ENCODE assay signal across 18 cellular contexts in the genomic region with DNA sequence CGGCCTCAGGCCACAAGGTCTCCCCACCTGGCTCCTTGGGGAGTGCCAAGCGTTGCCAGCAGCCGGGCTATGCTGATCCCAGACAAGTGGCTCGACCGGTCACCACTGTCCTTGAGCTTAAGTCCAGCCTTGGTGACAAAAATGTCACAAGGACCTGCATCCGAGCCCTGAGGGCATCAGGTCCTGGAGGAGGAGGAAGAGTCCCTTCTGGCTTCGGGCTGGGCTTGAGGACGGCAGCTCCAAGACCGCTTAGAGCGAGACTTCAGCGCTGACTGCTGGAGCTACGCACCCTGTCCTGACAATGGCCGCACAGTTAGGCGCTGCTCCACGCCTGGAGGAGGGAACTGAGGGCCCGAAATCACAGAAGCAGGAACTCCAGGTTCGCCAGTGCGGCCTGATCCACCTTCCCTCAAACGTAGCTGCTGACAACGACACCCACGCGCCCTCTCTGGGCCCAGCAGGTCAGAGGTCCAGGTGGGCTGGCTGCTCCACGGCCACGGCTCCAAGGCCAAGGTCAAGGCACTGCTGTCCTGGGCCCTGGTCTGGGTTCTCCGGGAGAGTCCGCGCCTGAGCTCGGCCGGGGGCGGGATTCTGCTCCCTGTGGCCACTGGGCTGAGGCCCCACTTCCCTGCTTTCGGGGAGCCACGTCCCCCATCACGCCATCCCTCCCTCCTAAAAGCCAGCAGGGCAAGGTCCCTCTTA. TPM values are rescaled to one million over a fixed set of nuclear protein-coding genes. Genes with fewer than 3 reads are reported as not detected.
DNase-seq lines count a peak whose midpoint lies in the region; ATAC-seq and TF ChIP-seq lines count a peak whose summit lies in the region.
"Had no signal": no experiment of that assay in that cellular context is flagged by ENCODE, and none has a peak within 500 bp of the region (broad histone marks: within the 10 kb centered on the region; RNA-seq: fewer than 3 reads in every experiment).

No MANE protein-coding gene starts in this region.

- H3K27me3 ChIP-seq in ACC112 (ENCODE audit: insufficient read depth, low read length) (no peaks in the 10 kb centered on the region), iPS-15b (ENCODE audit: control insufficient read depth, insufficient read depth, low read length) (no peaks in the 10 kb centered on the region)
- H3K27me3 ChIP-seq: colonic mucosa had no signal

- CTCF ChIA-PET in RWPE1 (lab: Yijun Ruan, JAX): interaction anchor here (0.7 to 2.0 kb wide), 2 partner anchors 9 to 54 kb away, joined by 4 to 5 read pairs; no protein-coding TSS in a partner anchor

- H2AFZ ChIP-seq in ACC112 (ENCODE audit: low read length, unreplicated experiment): no peak overlapping the region
- H2AFZ ChIP-seq: parathyroid adenoma had no signal

- peak overlapping the region; percentile 27 for H3K27ac Mint-ChIP-seq in osteocyte (ENCODE audit: unreplicated experiment)
- H3K27ac Mint-ChIP-seq: CD8-positive, alpha-beta T cell; stimulated activated naive B cell treated with anti-CD40 and anti-IgM and Interleukin-4, amounts not matched to agents 10 μg/mL and 1 μg/mL and 100 μg/mL, for 72 hours had no signal

- H3K9me3 ChIP-seq in iPS-15b (ENCODE audit: control insufficient read depth, insufficient read depth, low read length): no peaks in the 10 kb centered on the region
- H3K9me3 ChIP-seq: colonic mucosa had no signal

- no peak for TF ChIP-seq CTCF in RWPE1 (conservative IDR thresholded peaks at IDR 0.05; ENCODE audit: low read depth)
- TF ChIP-seq CTCF in osteocyte (IDR thresholded peaks at IDR 0.05): no peak

- H3K9me3 Mint-ChIP-seq in osteocyte (ENCODE audit: unreplicated experiment): no peaks in the 10 kb centered on the region
- H3K9me3 Mint-ChIP-seq: CD8-positive, alpha-beta T cell; stimulated activated naive B cell treated with anti-CD40 and anti-IgM and Interleukin-4, amounts not matched to agents 10 μg/mL and 1 μg/mL and 100 μg/mL, for 72 hours had no signal

- no peak for DNase-seq in RWPE1 (ENCODE audit: low spot score)
- peak; percentile 83 for DNase-seq in osteocyte (ENCODE audit: extremely low spot score, unreplicated experiment)
- no peak for DNase-seq in effector CD4-positive, alpha-beta T cell
- no peak for DNase-seq in T-helper 1 cell
- DNase-seq: activated effector memory CD4-positive, alpha-beta T cell treated with anti-CD3 and anti-CD28 coated beads, Interleukin-2, amount 50 U/mL, for 16 hours; colonic mucosa; glutamatergic neuron; NCI-H1436 treated with DMSO at 0.1 percent for 48 hours; NCI-H2227 treated with DMSO at 0.1 percent for 48 hours; SIG-M5; stimulated activated naive B cell treated with anti-CD40 and anti-IgM and Interleukin-4, amounts not matched to agents 10 μg/mL and 1 μg/mL and 100 μg/mL, for 72 hours; T-helper 2 cell had no signal

- H3K27me3 Mint-ChIP-seq in osteocyte (ENCODE audit: unreplicated experiment): no peaks in the 10 kb centered on the region
- H3K27me3 Mint-ChIP-seq: stimulated activated naive B cell treated with anti-CD40 and anti-IgM and Interleukin-4, amounts not matched to agents 10 μg/mL and 1 μg/mL and 100 μg/mL, for 72 hours had no signal

- peaks cover 5% of the 10 kb centered on the region; the same call in 1 of the 2 replicates for H3K36me3 ChIP-seq in ACC112 (ENCODE audit: insufficient read depth, low read length)
- H3K36me3 ChIP-seq in iPS-15b (ENCODE audit: control insufficient read depth, insufficient read depth, low read length): peaks cover 3% of the 10 kb centered on the region
- H3K36me3 ChIP-seq: colonic mucosa had no signal

- peaks cover 39% of the 10 kb centered on the region for H3K4me1 Mint-ChIP-seq in osteocyte (ENCODE audit: unreplicated experiment)

- no peak for ATAC-seq in HG02571 (IDR thresholded peaks at IDR 0.05; ENCODE audit: unreplicated experiment)
- no peak for ATAC-seq in HG02885 (IDR thresholded peaks at IDR 0.05; ENCODE audit: poor library complexity, unreplicated experiment)
- ATAC-seq: CD8-positive, alpha-beta T cell; stimulated activated naive B cell treated with anti-CD40 and anti-IgM and Interleukin-4, amounts not matched to agents 10 μg/mL and 1 μg/mL and 100 μg/mL, for 72 hours had no signal

- H3K4me3 ChIP-seq in ACC112 (ENCODE audit: low read depth, low read length) (peak overlapping the region; percentile 86), iPS-15b (ENCODE audit: low read depth, low read length) (no peak overlapping the region)
- H3K4me3 ChIP-seq: colonic mucosa had no signal

- H3K27ac ChIP-seq in ACC112 (ENCODE audit: low read depth, low read length) (peak overlapping the region; percentile 83; the same call in 1 of the 2 replicates), RWPE1 (peak overlapping the region; percentile 100)
- H3K27ac ChIP-seq: colonic mucosa, parathyroid adenoma had no signal

- H3K9ac ChIP-seq in iPS-15b (ENCODE audit: low read depth, low read length): peak overlapping the region; percentile 47
- H3K9ac ChIP-seq: parathyroid adenoma had no signal

- H3K4me1 ChIP-seq in ACC112 (ENCODE audit: control insufficient read depth, insufficient read depth, low read length, unreplicated experiment) (peaks cover 34% of the 10 kb centered on the region), iPS-15b (ENCODE audit: control insufficient read depth, insufficient read depth, low read length) (peaks cover 4% of the 10 kb centered on the region)
- H3K4me1 ChIP-seq: parathyroid adenoma had no signal

- H3K36me3 Mint-ChIP-seq in osteocyte (ENCODE audit: unreplicated experiment): peaks cover 2% of the 10 kb centered on the region

- no peak overlapping the region for H3K4me3 Mint-ChIP-seq in osteocyte (ENCODE audit: unreplicated experiment)
- H3K4me3 Mint-ChIP-seq: CD8-positive, alpha-beta T cell; stimulated activated naive B cell treated with anti-CD40 and anti-IgM and Interleukin-4, amounts not matched to agents 10 μg/mL and 1 μg/mL and 100 μg/mL, for 72 hours had no signal

- H3K79me2 ChIP-seq in ACC112 (ENCODE audit: control insufficient read depth, insufficient read depth, low read length, unreplicated experiment): peaks cover 85% of the 10 kb centered on the region

- POLR2A ChIA-PET in RWPE1 (lab: Yijun Ruan, JAX; ENCODE audit: low non-redundant PET): no interaction called here

RNA-seq across cellular contexts. Expression of a gene that starts 7.0 kb away (rescaled TPM):
- 57.1 and 61.6 TPM in 2 replicates for total RNA-seq in osteocyte

RNA-seq across cellular contexts. Expression of a gene that starts 38.6 kb away (rescaled TPM):
- total RNA-seq in osteocyte: 60.8 and 61.3 TPM in 2 replicates
